ENCODE assay signal across 8 cellular contexts in the genomic region with DNA sequence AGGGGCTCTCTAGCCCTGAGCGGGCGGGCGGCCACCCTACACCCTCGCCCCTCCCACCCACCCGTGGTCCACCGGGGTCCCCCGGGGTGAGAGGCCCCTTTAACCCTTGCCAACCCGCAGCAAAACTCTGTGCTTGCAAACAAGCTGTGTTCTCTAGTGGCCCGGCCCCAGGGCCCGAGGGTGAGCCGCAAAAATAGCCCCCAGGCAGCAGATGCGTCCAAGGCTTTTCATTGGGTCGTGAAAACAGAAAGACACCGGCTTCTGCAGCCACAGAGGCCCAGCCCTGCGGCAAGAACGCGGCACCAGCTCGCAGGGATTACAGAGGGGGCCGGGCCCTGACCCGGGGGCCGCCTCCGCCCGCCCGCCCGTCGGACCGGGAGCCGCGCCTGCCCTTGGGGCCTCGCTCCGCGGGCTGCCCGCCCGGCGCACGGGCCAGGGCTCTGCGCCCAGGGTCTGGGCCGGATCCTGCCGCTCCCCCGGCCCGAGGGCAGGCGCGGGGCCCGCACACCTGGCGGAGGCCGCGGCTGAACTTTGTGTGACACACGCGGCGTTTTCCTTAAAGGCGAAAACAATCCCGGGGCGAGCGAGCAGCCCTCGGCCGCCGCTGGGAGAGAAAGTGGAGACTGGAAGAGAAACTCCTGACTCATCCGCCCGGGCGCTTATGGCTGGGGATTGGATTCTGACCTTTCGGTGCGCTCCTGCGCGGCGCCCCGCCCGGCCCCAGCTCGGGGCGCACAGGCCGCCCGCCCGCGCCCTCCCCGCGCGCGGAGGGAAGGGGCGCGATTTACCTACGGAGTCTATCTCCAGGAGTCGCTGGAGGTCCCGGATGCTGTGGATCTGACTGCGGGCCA. TPM values are rescaled to one million over a fixed set of nuclear protein-coding genes. Genes with fewer than 3 reads are reported as not detected.
A peak's percentile ranks its signal among the peaks of the same experiment; 100 is the strongest.
DNase-seq lines count a peak whose midpoint lies in the region; ATAC-seq, FAIRE-seq and TF ChIP-seq lines count a peak whose summit lies in the region.

No MANE protein-coding gene starts in this region.

- peaks cover 38% of the 10 kb centered on the region for H3K4me1 Mint-ChIP-seq in stimulated activated naive CD8-positive, alpha-beta T cell treated with anti-CD3 and anti-CD28 coated beads, Interleukin-15, amount 100 ng/mL, for 72 hours

- no peaks in the 10 kb centered on the region for H3K9me3 ChIP-seq in GM12878 (replicated peaks; ENCODE audit: control insufficient read depth, insufficient read depth, low read length)
- H3K9me3 ChIP-seq in kidney (ENCODE audit: control insufficient read depth in 1 of 2, low read length in 2 of 2): no peaks in the 10 kb centered on the region

- SMC1A ChIA-PET in GM12878 (lab: Charles Lee; ENCODE audit: uncharacterized antibody, unreplicated experiment): no interaction called here

- CTCF ChIA-PET in GM12878 (lab: Yijun Ruan, JAX): no interaction called here

- H3K9me3 Mint-ChIP-seq in stimulated activated naive CD8-positive, alpha-beta T cell treated with anti-CD3 and anti-CD28 coated beads, Interleukin-15, amount 100 ng/mL, for 72 hours: no peaks in the 10 kb centered on the region

- H3K9ac ChIP-seq in GM12878 (ENCODE audit: control insufficient read depth, insufficient read depth, low read length) (no peak overlapping the region), kidney (ENCODE audit: low read length in 2 of 2) (peak overlapping the region in 1 of 2 donors; percentile 34)

- no peak for TF ChIP-seq POLR2A in GM12878 (IDR thresholded peaks at IDR 0.05; ENCODE audit: low read depth, low read length)

- no peak overlapping the region for H3K27ac ChIP-seq in GM12878 (ENCODE audit: control insufficient read depth, insufficient read depth)
- H3K27ac ChIP-seq in kidney (ENCODE audit: low read depth in 2 of 2, low read length in 2 of 2): peak overlapping the region; percentile 23 to 74

- in situ Hi-C loops in GM12878 (cut with MboI): no loop called here

- peaks cover under 1 to 2% of the 10 kb centered on the region in 2 experiments; a peak in 3 of 4 replicates for H3K27me3 ChIP-seq in GM12878 (replicated peaks in 1 of 2; ENCODE audit: control insufficient read depth in 2 of 2, insufficient read depth in 2 of 2, low read length in 1 of 2)

- no peak for TF ChIP-seq CTCF in GM12878 (IDR thresholded peaks at IDR 0.05 in 2 of 3, conservative IDR thresholded peaks at IDR 0.05 in 1 of 3; ENCODE audit: control insufficient read depth in 2 of 3, extremely low read depth in 1 of 3, insufficient read depth in 1 of 3, low read depth in 3 of 3, low read length in 3 of 3)
- TF ChIP-seq CTCF in kidney (IDR thresholded peaks at IDR 0.05; ENCODE audit: borderline replicate concordance, extremely low read depth, insufficient read depth): no peak

- TF ChIP-seq EP300 in GM12878 (IDR thresholded peaks at IDR 0.05; ENCODE audit: borderline replicate concordance in 1 of 2, control insufficient read depth in 1 of 2, low read depth in 2 of 2, low read length in 2 of 2): no peak

- no peak for TF ChIP-seq RAD21 in GM12878 (IDR thresholded peaks at IDR 0.05; ENCODE audit: insufficient read depth, low read depth, low read length)

- RAD21 ChIA-PET in GM12878 (lab: Charles Lee; ENCODE audit: unreplicated experiment): interaction anchor here (1.2 kb wide), 1 partner anchor 85 kb away, joined by 4 read pairs; no protein-coding TSS in a partner anchor

- no peaks in the 10 kb centered on the region for H3K79me2 ChIP-seq in GM12878 (ENCODE audit: control insufficient read depth, insufficient read depth, low read length)

- peak; percentile 26 for DNase-seq in activated T-cell treated with anti-CD3 and anti-CD28 coated beads, Interleukin-2, amount 50 U/mL, for 1 hour
- DNase-seq in activated T-cell treated with anti-CD3 and anti-CD28 coated beads for 4 hours (no peak), GM12878 (ENCODE audit: low read depth, low spot score) (no peak), kidney (peak; percentile 85), SKM-1 (lab: John Stamatoyannopoulos, UW; ENCODE audit: unreplicated experiment) (no peak)
- DNase-seq in stimulated activated naive CD8-positive, alpha-beta T cell treated with anti-CD3 and anti-CD28 coated beads, Interleukin-15, amount 100 ng/mL, for 72 hours: peak in 1 of 2 donors; percentile 26

- H3K36me3 ChIP-seq in GM12878 (ENCODE audit: control insufficient read depth in 2 of 2, insufficient read depth in 2 of 2, low read length in 1 of 2) (no peaks in the 10 kb centered on the region; a peak in 1 of 4 replicates), kidney (ENCODE audit: control insufficient read depth in 1 of 2, insufficient read depth in 2 of 2, low read length in 2 of 2) (no peaks in the 10 kb centered on the region)

- H2AFZ ChIP-seq in GM12878 (ENCODE audit: control insufficient read depth, low read depth, low read length): no peak overlapping the region

- H3K4me3 ChIP-seq in GM12878 (peak overlapping the region; percentile 16; the same call in 1 of the 2 replicates), kidney (ENCODE audit: low read length in 2 of 2) (peak overlapping the region in 1 of 2 donors; percentile 41)

- peak overlapping the region; percentile 60; the same call in 1 of the 2 replicates for H3K4me2 ChIP-seq in GM12878 (ENCODE audit: control insufficient read depth, insufficient read depth)

- no peak overlapping the region for H3K27ac Mint-ChIP-seq in stimulated activated naive CD8-positive, alpha-beta T cell treated with anti-CD3 and anti-CD28 coated beads, Interleukin-15, amount 100 ng/mL, for 72 hours

- POLR2A ChIA-PET in GM12878 (lab: Charles Lee): no interaction called here

- FAIRE-seq in GM12878 (lab: Jason Lieb, UNC): no peak
- FAIRE-seq in kidney (lab: Jason Lieb, UNC): no peak

- 1% methylated on average over 49 of the region's 83 CpGs for WGBS in GM12878 (ENCODE audit: insufficient coverage, insufficient replicate concordance, low lambda C conversion rate, missing lambda C conversion rate)

- no peak for ATAC-seq in GM12878
- ATAC-seq in stimulated activated naive CD8-positive, alpha-beta T cell treated with anti-CD3 and anti-CD28 coated beads, Interleukin-15, amount 100 ng/mL, for 72 hours: no peak
- ATAC-seq in GM21390 (IDR thresholded peaks at IDR 0.05; ENCODE audit: unreplicated experiment): no peak
- ATAC-seq in GM19395 (IDR thresholded peaks at IDR 0.05; ENCODE audit: unreplicated experiment): no peak

- peaks cover 48% of the 10 kb centered on the region for H3K27me3 Mint-ChIP-seq in stimulated activated naive CD8-positive, alpha-beta T cell treated with anti-CD3 and anti-CD28 coated beads, Interleukin-15, amount 100 ng/mL, for 72 hours

- peak overlapping the region; percentile 32 to 55 for H3K4me3 Mint-ChIP-seq in stimulated activated naive CD8-positive, alpha-beta T cell treated with anti-CD3 and anti-CD28 coated beads, Interleukin-15, amount 100 ng/mL, for 72 hours

- intact Hi-C loops in GM12878 (cut with micrococcal nuclease; ENCODE audit: unreplicated experiment): no loop called here
- intact Hi-C loops in kidney (cut with DNase I): no loop called here

- BruUV-seq in GM12878 (replicated peaks; lab: Mats Ljungman, UMichigan): no TSS peak

- H4K20me1 ChIP-seq in GM12878 (ENCODE audit: control insufficient read depth, insufficient read depth): no peaks in the 10 kb centered on the region

- peaks cover 5% of the 10 kb centered on the region for H3K4me1 ChIP-seq in GM12878 (ENCODE audit: control insufficient read depth, insufficient read depth, low read length)
- peaks cover 9 to 10% of the 10 kb centered on the region in 2 donors for H3K4me1 ChIP-seq in kidney (ENCODE audit: control insufficient read depth in 1 of 2, insufficient read depth in 1 of 2, low read depth in 1 of 2, low read length in 2 of 2)

TF ChIP-seq in GM12878, 131 proteins besides CTCF, POLR2A, EP300 and RAD21:
- TF ChIP-seq NR2F1 (conservative IDR thresholded peaks at IDR 0.05): peak; percentile 65
- peak; percentile 63; the same call in 1 of the 2 replicates for TF ChIP-seq LARP7 (IDR thresholded peaks at IDR 0.05)
- TF ChIP-seq BHLHE40 (IDR thresholded peaks at IDR 0.05; ENCODE audit: borderline replicate concordance in 1 of 2, low read depth in 2 of 2, low read length in 1 of 2): peak in 1 of 2 experiments; percentile 22; a peak in 1 of 4 replicates
- TF ChIP-seq IKZF1 (conservative IDR thresholded peaks at IDR 0.05): peak; percentile 64
- no peak for TF ChIP-seq CBX3 (IDR thresholded peaks at IDR 0.05; ENCODE audit: borderline replicate concordance, low read depth)
- TF ChIP-seq DPF2 (IDR thresholded peaks at IDR 0.05): peak; percentile 47; the same call in 1 of the 2 replicates
- TF ChIP-seq, protein P1, sequence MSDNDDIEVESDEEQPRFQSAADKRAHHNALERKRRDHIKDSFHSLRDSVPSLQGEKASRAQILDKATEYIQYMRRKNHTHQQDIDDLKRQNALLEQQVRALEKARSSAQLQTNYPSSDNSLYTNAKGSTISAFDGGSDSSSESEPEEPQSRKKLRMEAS (IDR thresholded peaks at IDR 0.05; ENCODE audit: low read depth, low read length): no peak
- peak; percentile 73 for TF ChIP-seq SUZ12 (IDR thresholded peaks at IDR 0.05; ENCODE audit: unreplicated experiment)
TF ChIP-seq in GM12878: peak in this region for 6.

RNA-seq across cellular contexts. Expression of a gene that starts 2.8 kb away (rescaled TPM):
- total RNA-seq in GM12878 (2013; cell fraction: nucleolus; rRNA removed): 48.1 and 48.7 TPM in 2 replicates
- total RNA-seq in GM12878 (2014; rRNA removed) (5.7 and 7.2 TPM in 2 replicates), GM12878 (2014; rRNA removed; fragmentation: Illumina TruSeq; extraction: Trizol) (4.2 and 5.5 TPM in 2 replicates), GM12878 (2021) (8.2 and 10.7 TPM in 2 replicates), kidney (53.0 TPM)
- polyA plus RNA-seq in GM12878 (2011; ENCODE audit: low read depth): 0.93 TPM
- polyA plus RNA-seq in GM12878 (2011; rRNA removed) (6.5 and 10.0 TPM in 2 replicates), GM12878 (2014; fragmentation: Illumina TruSeq; extraction: Trizol) (3.5 and 3.6 TPM in 2 replicates), GM12878 (2014; fragmentation: Nextera tagmentation; extraction: Ambion mirVana) (1 to 10 TPM; 5.8 to 9.2 TPM), GM12878 (2014; rRNA removed) (5.1 and 6.2 TPM in 2 replicates), GM12878 (2016; fragmentation: Nextera tagmentation; extraction: Ambion mirVana) (1 to 10 TPM; 2.5 to 3.2 TPM), kidney (ENCODE audit: insufficient read depth, low read depth, low replicate concordance) (14.1 TPM)
- 11.9 and 13.4 TPM in 2 replicates for polyA plus RNA-seq in GM12878 (2011; cell fraction: cytosol; rRNA removed)
- polyA plus RNA-seq in GM12878 (2011; cell fraction: nucleus; rRNA removed): 31.4 and 35.6 TPM in 2 replicates
- 2.0 and 4.6 TPM in 2 replicates for polyA plus RNA-seq in GM12878 (2012)
- polyA minus RNA-seq in GM12878 (2011; rRNA and poly(A)+ RNA removed): 27.1 and 46.8 TPM in 2 replicates
- 20.0 and 25.0 TPM in 2 replicates for polyA minus RNA-seq in GM12878 (2011; cell fraction: cytosol; rRNA and poly(A)+ RNA removed)
- 8.8 and 16.8 TPM in 2 replicates for polyA minus RNA-seq in GM12878 (2011; cell fraction: nucleus; rRNA and poly(A)+ RNA removed)

Comparison
In these comparisons a context has a peak if more than half of its experiments do, and no peak if none do; other contexts are left out.
1. DNase-seq: peak in activated T-cell treated with anti-CD3 and anti-CD28 coated beads, Interleukin-2, amount 50 U/mL, for 1 hour (single experiment) and kidney (single experiment); none in activated T-cell treated with anti-CD3 and anti-CD28 coated beads for 4 hours (single experiment), GM12878 (single experiment) and SKM-1 (single experiment).